In genomic region chr7:55144333-55144954, GRCh38 we compare ENCODE assay signal across 10 cellular contexts.
DNase-seq lines count a peak whose midpoint lies in the region; ATAC-seq and TF ChIP-seq lines count a peak whose summit lies in the region.
"Had no signal": no experiment of that assay in that cellular context is flagged by ENCODE, and none has a peak within 500 bp of the region (broad histone marks: within the 10 kb centered on the region; RNA-seq: fewer than 3 reads in every experiment).

No MANE protein-coding gene starts in this region.

- no peak for DNase-seq in AG09309 (ENCODE audit: low read depth)
- peak; percentile 35 for DNase-seq in GM13977 (ENCODE audit: low spot score)
- peak; percentile 79 for DNase-seq in iPS-NIHi7 (ENCODE audit: extremely low spot score)
- no peak for DNase-seq in smooth muscle cell (lab: John Stamatoyannopoulos, UW; ENCODE audit: unreplicated experiment)
- DNase-seq in NCI-H1436 treated with DMSO at 0.1 percent for 48 hours (lab: John Stamatoyannopoulos, UW) = no peak
- DNase-seq in NCI-H1092 (lab: John Stamatoyannopoulos, UW) = no peak
- DNase-seq: activated naive CD8-positive, alpha-beta T cell treated with anti-CD3 and anti-CD28 coated beads for 36 hours had no signal

- no peak overlapping the region for H3K27ac ChIP-seq in smooth muscle cell (ENCODE audit: low read depth)
- H3K27ac ChIP-seq: skin epidermis had no signal

- no peaks in the 10 kb centered on the region for H3F3A ChIP-seq in smooth muscle cell (ENCODE audit: low read depth)

- H3K4me3 ChIP-seq in AG09309 (ENCODE audit: control insufficient read depth, low read depth, low read length) (no peak overlapping the region), smooth muscle cell (no peak overlapping the region)
- H3K4me3 ChIP-seq: skin epidermis had no signal

- WGBS in smooth muscle cell (ENCODE audit: low lambda C conversion rate) = 89% methylated on average over 19 of the region's 19 CpGs

- no peaks in the 10 kb centered on the region for H3K27me3 ChIP-seq in smooth muscle cell (ENCODE audit: low read depth)

- no peak overlapping the region for H2AFZ ChIP-seq in smooth muscle cell (ENCODE audit: low read depth)

- H3K9me3 ChIP-seq in smooth muscle cell (replicated peaks; ENCODE audit: low read depth) = no peaks in the 10 kb centered on the region

- no peaks in the 10 kb centered on the region for H3K4me1 ChIP-seq in smooth muscle cell (ENCODE audit: low read depth)

- H3K36me3 ChIP-seq in smooth muscle cell (ENCODE audit: low read depth) = peaks cover 10% of the 10 kb centered on the region

- ATAC-seq in SK-N-SH treated with all-trans-retinoic acid at 6 μM for 48 hours (peak; percentile 77), HG02759 (IDR thresholded peaks at IDR 0.05; ENCODE audit: unreplicated experiment) (no peak)

- TF ChIP-seq CTCF in AG09309 (IDR thresholded peaks at IDR 0.05; ENCODE audit: control insufficient read depth, insufficient read depth, low read depth, low read length, missing control alignments) (peak; percentile 36), GM13977 (IDR thresholded peaks at IDR 0.05; ENCODE audit: extremely low read depth, insufficient read depth, missing control alignments) (peak; percentile 34), smooth muscle cell (IDR thresholded peaks at IDR 0.05; ENCODE audit: borderline replicate concordance, insufficient read depth, poor library complexity, severe bottlenecking) (no peak)

- H3K9ac ChIP-seq in smooth muscle cell (ENCODE audit: low read depth) = no peak overlapping the region

- no peak overlapping the region for H3K4me2 ChIP-seq in smooth muscle cell

- no peaks in the 10 kb centered on the region for H3K79me2 ChIP-seq in smooth muscle cell (ENCODE audit: low read depth)

- H4K20me1 ChIP-seq in smooth muscle cell (ENCODE audit: low read depth) = no peaks in the 10 kb centered on the region

- in situ Hi-C loops in GM13977 (cut with MboI; ENCODE audit: low pct_unique_long_range_greater_than_20kb, low sequenced_read_pairs, unreplicated experiment) = no loop called here

TF ChIP-seq in SK-N-SH treated with all-trans-retinoic acid at 6 μM for 48 hours, 23 proteins besides CTCF, POLR2A, EP300 and RAD21:
- no peak for TF ChIP-seq ZNF565 (CRISPR knock-in tag; conservative IDR thresholded peaks at IDR 0.05; ENCODE audit: low read depth)
- no peak for TF ChIP-seq BACH2 (CRISPR knock-in tag; IDR thresholded peaks at IDR 0.05; ENCODE audit: borderline replicate concordance)
- TF ChIP-seq ZC3H10 (CRISPR knock-in tag; IDR thresholded peaks at IDR 0.05) = no peak
- TF ChIP-seq ZNF8 (CRISPR knock-in tag; IDR thresholded peaks at IDR 0.05) = no peak
- TF ChIP-seq ISL1 (CRISPR knock-in tag; IDR thresholded peaks at IDR 0.05) = no peak
- no peak for TF ChIP-seq GLIS3 (CRISPR knock-in tag; IDR thresholded peaks at IDR 0.05)
- TF ChIP-seq ZFP30 (CRISPR knock-in tag; IDR thresholded peaks at IDR 0.05) = no peak
- TF ChIP-seq POU6F1 (CRISPR knock-in tag; IDR thresholded peaks at IDR 0.05; ENCODE audit: borderline replicate concordance, low read depth) = no peak
- no peak for TF ChIP-seq PATZ1 (CRISPR knock-in tag; IDR thresholded peaks at IDR 0.05; ENCODE audit: borderline replicate concordance)
- TF ChIP-seq TOX (CRISPR knock-in tag; IDR thresholded peaks at IDR 0.05; ENCODE audit: borderline replicate concordance) = no peak
- TF ChIP-seq SNAI2 (CRISPR knock-in tag; IDR thresholded peaks at IDR 0.05) = no peak
- no peak for TF ChIP-seq TCF4 (CRISPR knock-in tag; IDR thresholded peaks at IDR 0.05; ENCODE audit: borderline replicate concordance)
- TF ChIP-seq RARB (CRISPR knock-in tag; IDR thresholded peaks at IDR 0.05) = no peak
- no peak for TF ChIP-seq ZNF70 (CRISPR knock-in tag; IDR thresholded peaks at IDR 0.05)
- no peak for TF ChIP-seq ZFP3 (CRISPR knock-in tag; IDR thresholded peaks at IDR 0.05)
- TF ChIP-seq, protein P1, sequence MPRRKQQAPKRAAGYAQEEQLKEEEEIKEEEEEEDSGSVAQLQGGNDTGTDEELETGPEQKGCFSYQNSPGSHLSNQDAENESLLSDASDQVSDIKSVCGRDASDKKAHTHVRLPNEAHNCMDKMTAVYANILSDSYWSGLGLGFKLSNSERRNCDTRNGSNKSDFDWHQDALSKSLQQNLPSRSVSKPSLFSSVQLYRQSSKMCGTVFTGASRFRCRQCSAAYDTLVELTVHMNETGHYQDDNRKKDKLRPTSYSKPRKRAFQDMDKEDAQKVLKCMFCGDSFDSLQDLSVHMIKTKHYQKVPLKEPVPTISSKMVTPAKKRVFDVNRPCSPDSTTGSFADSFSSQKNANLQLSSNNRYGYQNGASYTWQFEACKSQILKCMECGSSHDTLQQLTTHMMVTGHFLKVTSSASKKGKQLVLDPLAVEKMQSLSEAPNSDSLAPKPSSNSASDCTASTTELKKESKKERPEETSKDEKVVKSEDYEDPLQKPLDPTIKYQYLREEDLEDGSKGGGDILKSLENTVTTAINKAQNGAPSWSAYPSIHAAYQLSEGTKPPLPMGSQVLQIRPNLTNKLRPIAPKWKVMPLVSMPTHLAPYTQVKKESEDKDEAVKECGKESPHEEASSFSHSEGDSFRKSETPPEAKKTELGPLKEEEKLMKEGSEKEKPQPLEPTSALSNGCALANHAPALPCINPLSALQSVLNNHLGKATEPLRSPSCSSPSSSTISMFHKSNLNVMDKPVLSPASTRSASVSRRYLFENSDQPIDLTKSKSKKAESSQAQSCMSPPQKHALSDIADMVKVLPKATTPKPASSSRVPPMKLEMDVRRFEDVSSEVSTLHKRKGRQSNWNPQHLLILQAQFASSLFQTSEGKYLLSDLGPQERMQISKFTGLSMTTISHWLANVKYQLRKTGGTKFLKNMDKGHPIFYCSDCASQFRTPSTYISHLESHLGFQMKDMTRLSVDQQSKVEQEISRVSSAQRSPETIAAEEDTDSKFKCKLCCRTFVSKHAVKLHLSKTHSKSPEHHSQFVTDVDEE (CRISPR knock-in tag; IDR thresholded peaks at IDR 0.05) = no peak
- TF ChIP-seq ESRRG (CRISPR knock-in tag; IDR thresholded peaks at IDR 0.05) = no peak
- TF ChIP-seq CREB5 (CRISPR knock-in tag; IDR thresholded peaks at IDR 0.05; ENCODE audit: low read depth) = no peak
- TF ChIP-seq PPARA (CRISPR knock-in tag; IDR thresholded peaks at IDR 0.05; ENCODE audit: borderline replicate concordance) = no peak
- TF ChIP-seq ARNTL (CRISPR knock-in tag; IDR thresholded peaks at IDR 0.05; ENCODE audit: borderline replicate concordance, low read depth) = no peak

Comparison
In these comparisons a context has a peak if more than half of its experiments do, and no peak if none do; other contexts are left out.
1. DNase-seq: peak in GM13977 (single experiment) and iPS-NIHi7 (single experiment); none in AG09309 (single experiment), smooth muscle cell (single experiment), NCI-H1436 treated with DMSO at 0.1 percent for 48 hours (single experiment) and NCI-H1092 (single experiment).